In the genomic region with DNA sequence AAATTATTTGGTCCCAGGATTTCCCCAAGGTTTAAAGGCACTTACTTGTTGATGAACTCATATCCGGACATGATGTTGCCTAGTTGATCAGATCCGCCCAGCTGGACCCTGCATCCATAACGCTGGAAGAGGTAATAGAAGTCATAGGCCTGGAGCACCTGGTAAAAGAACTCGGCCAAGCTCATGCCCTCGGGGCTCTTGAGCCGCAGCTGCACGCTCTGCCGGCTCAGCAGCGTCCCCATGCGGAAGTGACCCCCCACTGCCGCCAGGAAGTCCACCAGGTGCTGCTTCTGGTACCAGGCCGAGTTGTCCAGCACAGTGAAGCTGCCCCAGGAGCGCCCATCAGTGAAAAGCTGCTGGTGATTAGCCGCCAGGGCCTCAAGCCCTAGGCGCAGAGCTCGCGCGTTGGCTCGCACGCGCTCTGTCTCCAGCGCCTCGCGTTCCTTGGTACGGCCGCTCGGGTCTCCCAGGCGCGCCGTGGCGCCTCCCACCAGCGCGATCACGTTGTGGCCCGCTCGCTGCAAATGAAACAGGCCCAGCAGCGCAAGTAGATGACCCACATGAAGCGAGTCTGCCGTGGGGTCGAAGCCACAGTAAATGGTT, we compare ENCODE assay signal across 1 cellular context.
TF ChIP-seq lines count a peak whose summit lies in the region.

No MANE protein-coding gene starts in this region.

TF ChIP-seq in K562, 482 proteins besides CTCF, POLR2A, EP300 and RAD21 (continued from another document and continues in another):
- TF ChIP-seq, protein P1, sequence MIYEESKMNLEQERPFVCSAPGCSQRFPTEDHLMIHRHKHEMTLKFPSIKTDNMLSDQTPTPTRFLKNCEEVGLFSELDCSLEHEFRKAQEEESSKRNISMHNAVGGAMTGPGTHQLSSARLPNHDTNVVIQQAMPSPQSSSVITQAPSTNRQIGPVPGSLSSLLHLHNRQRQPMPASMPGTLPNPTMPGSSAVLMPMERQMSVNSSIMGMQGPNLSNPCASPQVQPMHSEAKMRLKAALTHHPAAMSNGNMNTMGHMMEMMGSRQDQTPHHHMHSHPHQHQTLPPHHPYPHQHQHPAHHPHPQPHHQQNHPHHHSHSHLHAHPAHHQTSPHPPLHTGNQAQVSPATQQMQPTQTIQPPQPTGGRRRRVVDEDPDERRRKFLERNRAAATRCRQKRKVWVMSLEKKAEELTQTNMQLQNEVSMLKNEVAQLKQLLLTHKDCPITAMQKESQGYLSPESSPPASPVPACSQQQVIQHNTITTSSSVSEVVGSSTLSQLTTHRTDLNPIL (CRISPR knock-in tag; IDR thresholded peaks at IDR 0.05) = no peak
- TF ChIP-seq BRCA1 (IDR thresholded peaks at IDR 0.05) (no peak), BRCA1 (CRISPR knock-in tag; IDR thresholded peaks at IDR 0.05) (0 out of 2 replicates have a peak, but pooled peaks have one; percentile 43), CREM (IDR thresholded peaks at IDR 0.05; ENCODE audit: low read depth) (0 out of 2 replicates have a peak, but pooled peaks have one; percentile 48), LCOR (CRISPR knock-in tag; IDR thresholded peaks at IDR 0.05) (0 out of 2 replicates have a peak, but pooled peaks have one; percentile 69), CTBP1 (IDR thresholded peaks at IDR 0.05; ENCODE audit: borderline replicate concordance) (peak; percentile 53), RBBP5 (IDR thresholded peaks at IDR 0.05; ENCODE audit: borderline replicate concordance, insufficient read depth, low read length, poor library complexity, severe bottlenecking) (no peak), PTTG1 (tag; IDR thresholded peaks at IDR 0.05; ENCODE audit: low read depth) (no peak), TRIM24 (IDR thresholded peaks at IDR 0.05) (no peak), EP400 (IDR thresholded peaks at IDR 0.05) (peak; percentile 64), EGR1 (conservative IDR thresholded peaks at IDR 0.05) (no peak), ETV1 (tag; conservative IDR thresholded peaks at IDR 0.05; ENCODE audit: low read depth) (peak; percentile 75), DPF2 (IDR thresholded peaks at IDR 0.05) (0 out of 2 replicates have a peak, but pooled peaks have one; percentile 16), ZNF431 (CRISPR knock-in tag; IDR thresholded peaks at IDR 0.05) (0 out of 2 replicates have a peak, but pooled peaks have one; percentile 55), TAF1 (IDR thresholded peaks at IDR 0.05; ENCODE audit: control insufficient read depth, extremely low read depth, insufficient read depth, low read length, severe bottlenecking) (peak; percentile 60), GTF2A2 (tag; IDR thresholded peaks at IDR 0.05) (no peak), SIN3A (IDR thresholded peaks at IDR 0.05; ENCODE audit: borderline replicate concordance in 2 of 2, control insufficient read depth in 1 of 2, low read depth in 2 of 2, low read length in 2 of 2) (peak; percentile 20 to 78; a peak in 1 of 4 replicates), FIP1L1 (IDR thresholded peaks at IDR 0.05; ENCODE audit: low read depth, low read length, poor library complexity, severe bottlenecking) (peak; percentile 81), ELF1 (tag; IDR thresholded peaks at IDR 0.05) (peak; percentile 84), HOXB6 (CRISPR knock-in tag; IDR thresholded peaks at IDR 0.05; ENCODE audit: borderline replicate concordance) (no peak), NR1H2 (CRISPR knock-in tag; IDR thresholded peaks at IDR 0.05) (0 out of 2 replicates have a peak, but pooled peaks have one; percentile 85), FOXK1 (CRISPR knock-in tag; IDR thresholded peaks at IDR 0.05; ENCODE audit: borderline replicate concordance) (peak; percentile 73; the same call in 1 of the 2 replicates), ZNF436 (CRISPR knock-in tag; IDR thresholded peaks at IDR 0.05) (no peak)
- TF ChIP-seq, protein P2, sequence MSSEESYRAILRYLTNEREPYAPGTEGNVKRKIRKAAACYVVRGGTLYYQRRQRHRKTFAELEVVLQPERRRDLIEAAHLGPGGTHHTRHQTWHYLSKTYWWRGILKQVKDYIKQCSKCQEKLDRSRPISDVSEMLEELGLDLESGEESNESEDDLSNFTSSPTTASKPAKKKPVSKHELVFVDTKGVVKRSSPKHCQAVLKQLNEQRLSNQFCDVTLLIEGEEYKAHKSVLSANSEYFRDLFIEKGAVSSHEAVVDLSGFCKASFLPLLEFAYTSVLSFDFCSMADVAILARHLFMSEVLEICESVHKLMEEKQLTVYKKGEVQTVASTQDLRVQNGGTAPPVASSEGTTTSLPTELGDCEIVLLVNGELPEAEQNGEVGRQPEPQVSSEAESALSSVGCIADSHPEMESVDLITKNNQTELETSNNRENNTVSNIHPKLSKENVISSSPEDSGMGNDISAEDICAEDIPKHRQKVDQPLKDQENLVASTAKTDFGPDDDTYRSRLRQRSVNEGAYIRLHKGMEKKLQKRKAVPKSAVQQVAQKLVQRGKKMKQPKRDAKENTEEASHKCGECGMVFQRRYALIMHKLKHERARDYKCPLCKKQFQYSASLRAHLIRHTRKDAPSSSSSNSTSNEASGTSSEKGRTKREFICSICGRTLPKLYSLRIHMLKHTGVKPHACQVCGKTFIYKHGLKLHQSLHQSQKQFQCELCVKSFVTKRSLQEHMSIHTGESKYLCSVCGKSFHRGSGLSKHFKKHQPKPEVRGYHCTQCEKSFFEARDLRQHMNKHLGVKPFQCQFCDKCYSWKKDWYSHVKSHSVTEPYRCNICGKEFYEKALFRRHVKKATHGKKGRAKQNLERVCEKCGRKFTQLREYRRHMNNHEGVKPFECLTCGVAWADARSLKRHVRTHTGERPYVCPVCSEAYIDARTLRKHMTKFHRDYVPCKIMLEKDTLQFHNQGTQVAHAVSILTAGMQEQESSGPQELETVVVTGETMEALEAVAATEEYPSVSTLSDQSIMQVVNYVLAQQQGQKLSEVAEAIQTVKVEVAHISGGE (CRISPR knock-in tag; IDR thresholded peaks at IDR 0.05) = peak in 1 of 3 experiments; percentile 79; a peak in 3 of 6 replicates
- TF ChIP-seq, protein P3, sequence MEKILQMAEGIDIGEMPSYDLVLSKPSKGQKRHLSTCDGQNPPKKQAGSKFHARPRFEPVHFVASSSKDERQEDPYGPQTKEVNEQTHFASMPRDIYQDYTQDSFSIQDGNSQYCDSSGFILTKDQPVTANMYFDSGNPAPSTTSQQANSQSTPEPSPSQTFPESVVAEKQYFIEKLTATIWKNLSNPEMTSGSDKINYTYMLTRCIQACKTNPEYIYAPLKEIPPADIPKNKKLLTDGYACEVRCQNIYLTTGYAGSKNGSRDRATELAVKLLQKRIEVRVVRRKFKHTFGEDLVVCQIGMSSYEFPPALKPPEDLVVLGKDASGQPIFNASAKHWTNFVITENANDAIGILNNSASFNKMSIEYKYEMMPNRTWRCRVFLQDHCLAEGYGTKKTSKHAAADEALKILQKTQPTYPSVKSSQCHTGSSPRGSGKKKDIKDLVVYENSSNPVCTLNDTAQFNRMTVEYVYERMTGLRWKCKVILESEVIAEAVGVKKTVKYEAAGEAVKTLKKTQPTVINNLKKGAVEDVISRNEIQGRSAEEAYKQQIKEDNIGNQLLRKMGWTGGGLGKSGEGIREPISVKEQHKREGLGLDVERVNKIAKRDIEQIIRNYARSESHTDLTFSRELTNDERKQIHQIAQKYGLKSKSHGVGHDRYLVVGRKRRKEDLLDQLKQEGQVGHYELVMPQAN (IDR thresholded peaks at IDR 0.05; ENCODE audit: borderline replicate concordance) = peak; percentile 72
- TF ChIP-seq, protein P4, sequence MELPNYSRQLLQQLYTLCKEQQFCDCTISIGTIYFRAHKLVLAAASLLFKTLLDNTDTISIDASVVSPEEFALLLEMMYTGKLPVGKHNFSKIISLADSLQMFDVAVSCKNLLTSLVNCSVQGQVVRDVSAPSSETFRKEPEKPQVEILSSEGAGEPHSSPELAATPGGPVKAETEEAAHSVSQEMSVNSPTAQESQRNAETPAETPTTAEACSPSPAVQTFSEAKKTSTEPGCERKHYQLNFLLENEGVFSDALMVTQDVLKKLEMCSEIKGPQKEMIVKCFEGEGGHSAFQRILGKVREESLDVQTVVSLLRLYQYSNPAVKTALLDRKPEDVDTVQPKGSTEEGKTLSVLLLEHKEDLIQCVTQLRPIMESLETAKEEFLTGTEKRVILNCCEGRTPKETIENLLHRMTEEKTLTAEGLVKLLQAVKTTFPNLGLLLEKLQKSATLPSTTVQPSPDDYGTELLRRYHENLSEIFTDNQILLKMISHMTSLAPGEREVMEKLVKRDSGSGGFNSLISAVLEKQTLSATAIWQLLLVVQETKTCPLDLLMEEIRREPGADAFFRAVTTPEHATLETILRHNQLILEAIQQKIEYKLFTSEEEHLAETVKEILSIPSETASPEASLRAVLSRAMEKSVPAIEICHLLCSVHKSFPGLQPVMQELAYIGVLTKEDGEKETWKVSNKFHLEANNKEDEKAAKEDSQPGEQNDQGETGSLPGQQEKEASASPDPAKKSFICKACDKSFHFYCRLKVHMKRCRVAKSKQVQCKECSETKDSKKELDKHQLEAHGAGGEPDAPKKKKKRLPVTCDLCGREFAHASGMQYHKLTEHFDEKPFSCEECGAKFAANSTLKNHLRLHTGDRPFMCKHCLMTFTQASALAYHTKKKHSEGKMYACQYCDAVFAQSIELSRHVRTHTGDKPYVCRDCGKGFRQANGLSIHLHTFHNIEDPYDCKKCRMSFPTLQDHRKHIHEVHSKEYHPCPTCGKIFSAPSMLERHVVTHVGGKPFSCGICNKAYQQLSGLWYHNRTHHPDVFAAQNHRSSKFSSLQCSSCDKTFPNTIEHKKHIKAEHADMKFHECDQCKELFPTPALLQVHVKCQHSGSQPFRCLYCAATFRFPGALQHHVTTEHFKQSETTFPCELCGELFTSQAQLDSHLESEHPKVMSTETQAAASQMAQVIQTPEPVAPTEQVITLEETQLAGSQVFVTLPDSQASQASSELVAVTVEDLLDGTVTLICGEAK (IDR thresholded peaks at IDR 0.05) = 0 out of 2 replicates have a peak, but pooled peaks have one; percentile 54
- TF ChIP-seq, protein P4 (CRISPR knock-in tag; IDR thresholded peaks at IDR 0.05) = no peak
- TF ChIP-seq, protein P5, sequence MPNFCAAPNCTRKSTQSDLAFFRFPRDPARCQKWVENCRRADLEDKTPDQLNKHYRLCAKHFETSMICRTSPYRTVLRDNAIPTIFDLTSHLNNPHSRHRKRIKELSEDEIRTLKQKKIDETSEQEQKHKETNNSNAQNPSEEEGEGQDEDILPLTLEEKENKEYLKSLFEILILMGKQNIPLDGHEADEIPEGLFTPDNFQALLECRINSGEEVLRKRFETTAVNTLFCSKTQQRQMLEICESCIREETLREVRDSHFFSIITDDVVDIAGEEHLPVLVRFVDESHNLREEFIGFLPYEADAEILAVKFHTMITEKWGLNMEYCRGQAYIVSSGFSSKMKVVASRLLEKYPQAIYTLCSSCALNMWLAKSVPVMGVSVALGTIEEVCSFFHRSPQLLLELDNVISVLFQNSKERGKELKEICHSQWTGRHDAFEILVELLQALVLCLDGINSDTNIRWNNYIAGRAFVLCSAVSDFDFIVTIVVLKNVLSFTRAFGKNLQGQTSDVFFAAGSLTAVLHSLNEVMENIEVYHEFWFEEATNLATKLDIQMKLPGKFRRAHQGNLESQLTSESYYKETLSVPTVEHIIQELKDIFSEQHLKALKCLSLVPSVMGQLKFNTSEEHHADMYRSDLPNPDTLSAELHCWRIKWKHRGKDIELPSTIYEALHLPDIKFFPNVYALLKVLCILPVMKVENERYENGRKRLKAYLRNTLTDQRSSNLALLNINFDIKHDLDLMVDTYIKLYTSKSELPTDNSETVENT (CRISPR knock-in tag; IDR thresholded peaks at IDR 0.05) = 0 out of 2 replicates have a peak, but pooled peaks have one; percentile 19
- TF ChIP-seq, protein P6, sequence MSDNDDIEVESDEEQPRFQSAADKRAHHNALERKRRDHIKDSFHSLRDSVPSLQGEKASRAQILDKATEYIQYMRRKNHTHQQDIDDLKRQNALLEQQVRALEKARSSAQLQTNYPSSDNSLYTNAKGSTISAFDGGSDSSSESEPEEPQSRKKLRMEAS (CRISPR knock-in tag; IDR thresholded peaks at IDR 0.05) = peak; percentile 69
- TF ChIP-seq, protein P7, sequence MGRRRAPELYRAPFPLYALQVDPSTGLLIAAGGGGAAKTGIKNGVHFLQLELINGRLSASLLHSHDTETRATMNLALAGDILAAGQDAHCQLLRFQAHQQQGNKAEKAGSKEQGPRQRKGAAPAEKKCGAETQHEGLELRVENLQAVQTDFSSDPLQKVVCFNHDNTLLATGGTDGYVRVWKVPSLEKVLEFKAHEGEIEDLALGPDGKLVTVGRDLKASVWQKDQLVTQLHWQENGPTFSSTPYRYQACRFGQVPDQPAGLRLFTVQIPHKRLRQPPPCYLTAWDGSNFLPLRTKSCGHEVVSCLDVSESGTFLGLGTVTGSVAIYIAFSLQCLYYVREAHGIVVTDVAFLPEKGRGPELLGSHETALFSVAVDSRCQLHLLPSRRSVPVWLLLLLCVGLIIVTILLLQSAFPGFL (CRISPR knock-in tag; IDR thresholded peaks at IDR 0.05) = 0 out of 2 replicates have a peak, but pooled peaks have one; percentile 97
- TF ChIP-seq, protein P8, sequence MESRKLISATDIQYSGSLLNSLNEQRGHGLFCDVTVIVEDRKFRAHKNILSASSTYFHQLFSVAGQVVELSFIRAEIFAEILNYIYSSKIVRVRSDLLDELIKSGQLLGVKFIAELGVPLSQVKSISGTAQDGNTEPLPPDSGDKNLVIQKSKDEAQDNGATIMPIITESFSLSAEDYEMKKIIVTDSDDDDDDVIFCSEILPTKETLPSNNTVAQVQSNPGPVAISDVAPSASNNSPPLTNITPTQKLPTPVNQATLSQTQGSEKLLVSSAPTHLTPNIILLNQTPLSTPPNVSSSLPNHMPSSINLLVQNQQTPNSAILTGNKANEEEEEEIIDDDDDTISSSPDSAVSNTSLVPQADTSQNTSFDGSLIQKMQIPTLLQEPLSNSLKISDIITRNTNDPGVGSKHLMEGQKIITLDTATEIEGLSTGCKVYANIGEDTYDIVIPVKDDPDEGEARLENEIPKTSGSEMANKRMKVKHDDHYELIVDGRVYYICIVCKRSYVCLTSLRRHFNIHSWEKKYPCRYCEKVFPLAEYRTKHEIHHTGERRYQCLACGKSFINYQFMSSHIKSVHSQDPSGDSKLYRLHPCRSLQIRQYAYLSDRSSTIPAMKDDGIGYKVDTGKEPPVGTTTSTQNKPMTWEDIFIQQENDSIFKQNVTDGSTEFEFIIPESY (CRISPR knock-in tag; IDR thresholded peaks at IDR 0.05) = 0 out of 2 replicates have a peak, but pooled peaks have one; percentile 21
